In the genomic region with DNA sequence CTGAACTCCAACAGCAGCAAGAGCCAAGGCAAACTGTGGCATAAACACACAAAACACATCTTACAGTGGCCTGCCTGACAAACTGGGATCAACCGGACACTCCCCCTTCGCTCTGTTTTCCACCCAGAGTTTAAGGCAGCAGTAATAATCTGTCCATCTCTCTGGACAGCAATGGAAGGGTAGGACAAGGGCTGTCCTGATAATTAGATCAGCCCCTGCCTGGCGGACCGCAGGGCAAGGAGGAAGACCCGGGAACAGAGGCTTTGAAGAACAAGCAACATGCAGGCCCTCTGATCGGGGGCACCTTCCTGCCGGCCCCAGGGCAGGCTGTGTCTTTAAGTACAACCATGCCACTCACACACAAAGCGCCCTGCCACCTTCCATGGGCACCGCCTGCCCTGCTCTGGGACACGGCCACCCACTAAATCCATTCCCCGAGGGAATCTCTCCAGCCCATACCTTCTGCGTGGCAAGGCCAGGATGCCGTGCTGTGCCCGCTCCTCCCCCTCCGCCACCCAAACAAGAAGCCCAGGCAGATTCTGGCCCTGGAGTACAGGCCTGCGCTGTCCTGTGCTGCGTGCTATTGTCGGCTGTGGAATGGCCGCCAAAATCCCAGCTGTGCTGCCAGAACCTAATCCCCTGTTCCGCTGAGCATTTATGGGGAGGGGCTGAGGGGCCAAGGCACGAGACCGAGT, we compare ENCODE assay signal across 8 cellular contexts. TPM values are rescaled to one million over a fixed set of nuclear protein-coding genes. Genes with fewer than 3 reads are reported as not detected.
A peak's percentile ranks its signal among the peaks of the same experiment; 100 is the strongest.
DNase-seq lines count a peak whose midpoint lies in the region; ATAC-seq and TF ChIP-seq lines count a peak whose summit lies in the region.

No MANE protein-coding gene starts in this region.

- DNase-seq in MV-4-11 (lab: John Stamatoyannopoulos, UW) (peak; percentile 38), T-helper 2 cell (peak in 4 of 5 experiments; percentile 14 to 69 (median 30)), MCF 10A (ENCODE audit: unreplicated experiment) (peak; percentile 65), iPS DF 6.9 (ENCODE audit: low read depth, low spot score) (no peak), renal cortical epithelial cell (ENCODE audit: low read depth) (peak; percentile 61)

- H3K27ac ChIP-seq in iPS DF 6.9 (ENCODE audit: low read length) = no peak overlapping the region

- WGBS in iPS DF 6.9 (ENCODE audit: insufficient coverage, insufficient read length) = no CpG with 5 or more reads among the region's 22 CpGs

- H3K4me1 ChIP-seq in ES-I3 (ENCODE audit: insufficient read depth, low read length) = peaks cover 23% of the 10 kb centered on the region
- peaks cover 5% of the 10 kb centered on the region; the same call in 1 of the 2 replicates for H3K4me1 ChIP-seq in iPS DF 6.9 (ENCODE audit: control insufficient read depth, insufficient read depth, low read length)

- no peaks in the 10 kb centered on the region for H3K9me3 Mint-ChIP-seq in MCF 10A (ENCODE audit: unreplicated experiment)

- peak overlapping the region; percentile 80 for H3K9ac ChIP-seq in ES-I3 (ENCODE audit: low read depth, low read length)

- H3K4me3 ChIP-seq in iPS DF 6.9 (ENCODE audit: low read length) = peak overlapping the region; percentile 4; the same call in 1 of the 2 replicates

- POLR2A ChIA-PET in MCF 10A (lab: Yijun Ruan, JAX) = interaction anchor here (0.5 to 10.0 kb wide), 25 partner anchors 9 to 197 kb away, joined by 3 to 282 read pairs (median 9); a partner anchor contains a TSS

- peaks cover 25% of the 10 kb centered on the region for H3K36me3 Mint-ChIP-seq in MCF 10A (ENCODE audit: insufficient read depth, unreplicated experiment)

- CTCF ChIA-PET in MCF 10A (lab: Yijun Ruan, JAX) = interaction anchor here (0.6 to 4.6 kb wide), 5 partner anchors 9 to 127 kb away, joined by 3 to 81 read pairs (median 3); no protein-coding TSS in a partner anchor

- no peak overlapping the region for H3K27ac Mint-ChIP-seq in MCF 10A (ENCODE audit: low read depth, unreplicated experiment)

- H3K4me1 Mint-ChIP-seq in MCF 10A (ENCODE audit: insufficient read depth, unreplicated experiment) = peaks cover 26% of the 10 kb centered on the region

- ATAC-seq in HG03439 (IDR thresholded peaks at IDR 0.05; ENCODE audit: unreplicated experiment) (no peak), HG03520 (IDR thresholded peaks at IDR 0.05; ENCODE audit: unreplicated experiment) (no peak)

- BruUV-seq in MCF 10A (replicated peaks; lab: Mats Ljungman, UMichigan) = no TSS peak

- no peak overlapping the region for H3K4me3 Mint-ChIP-seq in MCF 10A (ENCODE audit: unreplicated experiment)

- H3K36me3 ChIP-seq in ES-I3 (ENCODE audit: insufficient read depth, low read length) (no peaks in the 10 kb centered on the region), iPS DF 6.9 (ENCODE audit: control insufficient read depth, insufficient read depth, low read length) (no peaks in the 10 kb centered on the region)

- no peak for TF ChIP-seq CTCF in MCF 10A (IDR thresholded peaks at IDR 0.05; ENCODE audit: unreplicated experiment)

- H3K27me3 ChIP-seq in iPS DF 6.9 (ENCODE audit: control insufficient read depth, insufficient read depth, low read length) = no peaks in the 10 kb centered on the region

- H3K9me3 ChIP-seq in ES-I3 (ENCODE audit: control insufficient read depth, insufficient read depth, low read length) = no peaks in the 10 kb centered on the region
- H3K9me3 ChIP-seq in iPS DF 6.9 (ENCODE audit: control insufficient read depth, insufficient read depth, low read length) = no peaks in the 10 kb centered on the region

- no peaks in the 10 kb centered on the region for H3K27me3 Mint-ChIP-seq in MCF 10A (ENCODE audit: insufficient read depth, unreplicated experiment)

- intact Hi-C loops in MCF 10A (cut with micrococcal nuclease) = no loop called here

RNA-seq across cellular contexts. Expression of a gene that starts 38.8 kb away (rescaled TPM):
- total RNA-seq in MCF 10A (2022) = 109 and 113 TPM in 2 replicates
- total RNA-seq in renal cortical epithelial cell = 123 and 183 TPM in 2 replicates

RNA-seq across cellular contexts. Expression of a gene that starts 39.1 kb away (rescaled TPM):
- 9.3 and 9.5 TPM in 2 replicates for total RNA-seq in MCF 10A (2022)
- 6.8 and 11.7 TPM in 2 replicates for total RNA-seq in renal cortical epithelial cell

RNA-seq across cellular contexts. Expression of a gene that starts 42.8 kb away (rescaled TPM):
- total RNA-seq in MCF 10A (2022) = 5.1 and 8.2 TPM in 2 replicates
- 1.6 and 4.8 TPM in 2 replicates for total RNA-seq in renal cortical epithelial cell
